In the genomic region with DNA sequence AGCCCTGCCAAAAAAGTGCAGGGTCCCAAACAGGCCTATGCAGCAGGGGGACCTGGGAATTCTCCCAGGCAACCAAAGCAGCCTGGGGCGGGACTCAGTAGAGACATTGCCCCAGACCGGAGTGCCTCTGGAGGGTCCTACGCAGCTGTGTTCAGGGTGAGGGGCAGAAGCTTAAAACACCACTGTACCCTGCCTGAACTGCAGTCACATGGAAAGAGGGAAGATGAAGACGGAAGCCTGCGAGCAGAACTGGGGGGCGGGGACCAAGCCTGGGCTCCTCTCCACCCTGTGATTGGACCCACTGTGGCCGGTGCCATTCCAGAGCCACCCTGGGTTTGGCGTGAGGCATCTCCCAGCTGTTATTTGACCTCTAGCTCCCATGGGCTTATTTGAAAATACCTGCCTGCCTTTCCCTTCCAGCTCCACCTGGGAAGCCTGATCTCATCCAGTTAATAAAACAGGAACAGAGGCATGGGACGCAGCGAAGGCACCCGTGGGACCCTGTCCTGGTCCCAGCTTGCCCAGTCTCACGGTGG, we compare ENCODE assay signal across 19 cellular contexts.
A peak's percentile ranks its signal among the peaks of the same experiment; 100 is the strongest.
DNase-seq lines count a peak whose midpoint lies in the region; ATAC-seq and TF ChIP-seq lines count a peak whose summit lies in the region.
"Had no signal": no experiment of that assay in that cellular context is flagged by ENCODE, and none has a peak within 500 bp of the region (broad histone marks: within the 10 kb centered on the region; RNA-seq: fewer than 3 reads in every experiment).

No MANE protein-coding gene starts in this region.

- H3K4me3 Mint-ChIP-seq in GM23338 (no peak overlapping the region), progenitor cell of endocrine pancreas (ENCODE audit: low read depth) (no peak overlapping the region)
- no peak overlapping the region for H3K4me3 Mint-ChIP-seq in activated CD8-positive, alpha-beta T cell treated with anti-CD3 and anti-CD28 coated beads, Interleukin-2, amount 10 ng/mL, durations not matched to agents 7 days and 5 days
- H3K4me3 Mint-ChIP-seq: CD14-positive monocyte, IgD-negative memory B cell had no signal

- H3K9me2 ChIP-seq in GM23338 (ENCODE audit: insufficient read depth): no peaks in the 10 kb centered on the region

- H3K27me3 Mint-ChIP-seq in GM23338 (ENCODE audit: insufficient read depth, low read depth, poor library complexity) (peaks cover 21% of the 10 kb centered on the region), progenitor cell of endocrine pancreas (peaks cover 45% of the 10 kb centered on the region)
- H3K27me3 Mint-ChIP-seq in activated CD8-positive, alpha-beta T cell treated with anti-CD3 and anti-CD28 coated beads, Interleukin-2, amount 10 ng/mL, durations not matched to agents 7 days and 5 days (ENCODE audit: low read depth): peaks cover 3% of the 10 kb centered on the region

- H3K79me2 ChIP-seq in GM23338 (replicated peaks; ENCODE audit: insufficient read depth): no peaks in the 10 kb centered on the region

- peaks cover 10% of the 10 kb centered on the region; the same call in 1 of the 2 replicates for H3K27me3 ChIP-seq in GM23338 (ENCODE audit: insufficient read depth)
- H3K27me3 ChIP-seq: BLaER1 had no signal

- H3K4me1 Mint-ChIP-seq in GM23338: no peaks in the 10 kb centered on the region
- peaks cover 7% of the 10 kb centered on the region for H3K4me1 Mint-ChIP-seq in progenitor cell of endocrine pancreas (ENCODE audit: low read depth)
- no peaks in the 10 kb centered on the region for H3K4me1 Mint-ChIP-seq in activated CD8-positive, alpha-beta T cell treated with anti-CD3 and anti-CD28 coated beads, Interleukin-2, amount 10 ng/mL, durations not matched to agents 7 days and 5 days (ENCODE audit: low read depth)

- H3K9me3 Mint-ChIP-seq in GM23338: no peaks in the 10 kb centered on the region
- H3K9me3 Mint-ChIP-seq in progenitor cell of endocrine pancreas (ENCODE audit: low read depth): no peaks in the 10 kb centered on the region
- no peaks in the 10 kb centered on the region for H3K9me3 Mint-ChIP-seq in activated CD8-positive, alpha-beta T cell treated with anti-CD3 and anti-CD28 coated beads, Interleukin-2, amount 10 ng/mL, durations not matched to agents 7 days and 5 days (ENCODE audit: insufficient read depth)
- H3K9me3 Mint-ChIP-seq: IgD-negative memory B cell had no signal

- no peak overlapping the region for H3K4me3 ChIP-seq in GM23338
- H3K4me3 ChIP-seq: A549, BLaER1, GM12878, HAP-1 had no signal

- H2AFZ ChIP-seq in GM23338: peak overlapping the region; percentile 59

- DNase-seq in D341Med (ENCODE audit: low spot score): peak; percentile 29
- DNase-seq in GM23338 (ENCODE audit: low spot score): no peak
- peak; percentile 67 for DNase-seq in mesenteric fat pad (ENCODE audit: low spot score)
- no peak for DNase-seq in progenitor cell of endocrine pancreas (ENCODE audit: low spot score, unreplicated experiment)
- DNase-seq in NCI-H128 (lab: John Stamatoyannopoulos, UW; ENCODE audit: unreplicated experiment): no peak
- no peak for DNase-seq in activated CD8-positive, alpha-beta T cell treated with anti-CD3 and anti-CD28 coated beads, Interleukin-2, amount 10 ng/mL, durations not matched to agents 7 days and 5 days
- DNase-seq: CD4-positive, alpha-beta memory T cell; DMS79 treated with DMSO at 0.1 percent for 48 hours; GF-D8; KBM-7 had no signal

- H3K27ac Mint-ChIP-seq in GM23338 (no peak overlapping the region), progenitor cell of endocrine pancreas (peak overlapping the region; percentile 76)
- no peak overlapping the region for H3K27ac Mint-ChIP-seq in activated CD8-positive, alpha-beta T cell treated with anti-CD3 and anti-CD28 coated beads, Interleukin-2, amount 10 ng/mL, durations not matched to agents 7 days and 5 days
- H3K27ac Mint-ChIP-seq: CD14-positive monocyte; CD4-positive, alpha-beta memory T cell; IgD-negative memory B cell had no signal

- POLR2A ChIA-PET in activated CD8-positive, alpha-beta T cell treated with anti-CD3 and anti-CD28 coated beads, Interleukin-2, amount 10 ng/mL, durations not matched to agents 7 days and 5 days (lab: Charles Lee): no interaction called here

- H3K4me1 ChIP-seq in GM23338 (ENCODE audit: insufficient read depth): no peaks in the 10 kb centered on the region; the same call in 1 of the 2 replicates
- H3K4me1 ChIP-seq: A549, HAP-1 had no signal

- H3K36me3 Mint-ChIP-seq in GM23338 (ENCODE audit: low read depth): no peaks in the 10 kb centered on the region
- H3K36me3 Mint-ChIP-seq in progenitor cell of endocrine pancreas (ENCODE audit: insufficient read depth): no peaks in the 10 kb centered on the region
- no peaks in the 10 kb centered on the region for H3K36me3 Mint-ChIP-seq in activated CD8-positive, alpha-beta T cell treated with anti-CD3 and anti-CD28 coated beads, Interleukin-2, amount 10 ng/mL, durations not matched to agents 7 days and 5 days (ENCODE audit: low read depth)
- H3K36me3 Mint-ChIP-seq: CD14-positive monocyte; CD4-positive, alpha-beta memory T cell; IgD-negative memory B cell had no signal

- no peaks in the 10 kb centered on the region for H4K20me1 ChIP-seq in GM23338 (replicated peaks; ENCODE audit: insufficient read depth)
- H4K20me1 ChIP-seq: BLaER1 had no signal

- no peaks in the 10 kb centered on the region for H3F3A ChIP-seq in GM23338 (replicated peaks; ENCODE audit: low read depth)

- no peak overlapping the region for H3K27ac ChIP-seq in GM23338 (ENCODE audit: low read depth)
- H3K27ac ChIP-seq: A549, BLaER1 had no signal

- ATAC-seq in GM23338 (no peak), HG03520 (IDR thresholded peaks at IDR 0.05; ENCODE audit: unreplicated experiment) (no peak), GM21825 (IDR thresholded peaks at IDR 0.05; ENCODE audit: unreplicated experiment) (no peak)
- ATAC-seq in activated CD8-positive, alpha-beta T cell treated with anti-CD3 and anti-CD28 coated beads, Interleukin-2, amount 10 ng/mL, durations not matched to agents 7 days and 5 days: no peak
- ATAC-seq: A549, GM12878, HepG2 had no signal

- no peak overlapping the region for H3K4me2 ChIP-seq in GM23338
- H3K4me2 ChIP-seq: A549 had no signal

- CTCF ChIA-PET in activated CD8-positive, alpha-beta T cell treated with anti-CD3 and anti-CD28 coated beads, Interleukin-2, amount 10 ng/mL, durations not matched to agents 7 days and 5 days (lab: Charles Lee): interaction anchor here (0.8 to 4.5 kb wide), 3 partner anchors 10 to 532 kb away, joined by 3 to 27 read pairs (median 6); no protein-coding TSS in a partner anchor

- H3K36me3 ChIP-seq in GM23338 (ENCODE audit: insufficient read depth): no peaks in the 10 kb centered on the region
- H3K36me3 ChIP-seq: BLaER1, HAP-1 had no signal

- TF ChIP-seq CTCF in GM23338 (conservative IDR thresholded peaks at IDR 0.05; ENCODE audit: low read depth in 2 of 2) (no peak), progenitor cell of endocrine pancreas (IDR thresholded peaks at IDR 0.05; ENCODE audit: unreplicated experiment) (no peak)

TF ChIP-seq in GM23338, 12 proteins besides CTCF, POLR2A, EP300 and RAD21 (continues in another document):
- TF ChIP-seq POLR2AphosphoS5 (IDR thresholded peaks at IDR 0.05; ENCODE audit: low read depth) (no peak), JUNB (IDR thresholded peaks at IDR 0.05; ENCODE audit: unreplicated experiment) (no peak)
- TF ChIP-seq, protein P1, sequence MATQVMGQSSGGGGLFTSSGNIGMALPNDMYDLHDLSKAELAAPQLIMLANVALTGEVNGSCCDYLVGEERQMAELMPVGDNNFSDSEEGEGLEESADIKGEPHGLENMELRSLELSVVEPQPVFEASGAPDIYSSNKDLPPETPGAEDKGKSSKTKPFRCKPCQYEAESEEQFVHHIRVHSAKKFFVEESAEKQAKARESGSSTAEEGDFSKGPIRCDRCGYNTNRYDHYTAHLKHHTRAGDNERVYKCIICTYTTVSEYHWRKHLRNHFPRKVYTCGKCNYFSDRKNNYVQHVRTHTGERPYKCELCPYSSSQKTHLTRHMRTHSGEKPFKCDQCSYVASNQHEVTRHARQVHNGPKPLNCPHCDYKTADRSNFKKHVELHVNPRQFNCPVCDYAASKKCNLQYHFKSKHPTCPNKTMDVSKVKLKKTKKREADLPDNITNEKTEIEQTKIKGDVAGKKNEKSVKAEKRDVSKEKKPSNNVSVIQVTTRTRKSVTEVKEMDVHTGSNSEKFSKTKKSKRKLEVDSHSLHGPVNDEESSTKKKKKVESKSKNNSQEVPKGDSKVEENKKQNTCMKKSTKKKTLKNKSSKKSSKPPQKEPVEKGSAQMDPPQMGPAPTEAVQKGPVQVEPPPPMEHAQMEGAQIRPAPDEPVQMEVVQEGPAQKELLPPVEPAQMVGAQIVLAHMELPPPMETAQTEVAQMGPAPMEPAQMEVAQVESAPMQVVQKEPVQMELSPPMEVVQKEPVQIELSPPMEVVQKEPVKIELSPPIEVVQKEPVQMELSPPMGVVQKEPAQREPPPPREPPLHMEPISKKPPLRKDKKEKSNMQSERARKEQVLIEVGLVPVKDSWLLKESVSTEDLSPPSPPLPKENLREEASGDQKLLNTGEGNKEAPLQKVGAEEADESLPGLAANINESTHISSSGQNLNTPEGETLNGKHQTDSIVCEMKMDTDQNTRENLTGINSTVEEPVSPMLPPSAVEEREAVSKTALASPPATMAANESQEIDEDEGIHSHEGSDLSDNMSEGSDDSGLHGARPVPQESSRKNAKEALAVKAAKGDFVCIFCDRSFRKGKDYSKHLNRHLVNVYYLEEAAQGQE (IDR thresholded peaks at IDR 0.05; ENCODE audit: unreplicated experiment): no peak

Comparison
In these comparisons a context has a peak if more than half of its experiments do, and no peak if none do; other contexts are left out.
1. DNase-seq: peak in D341Med (single experiment) and mesenteric fat pad (single experiment); none in GM23338 (single experiment), progenitor cell of endocrine pancreas (single experiment), NCI-H128 (single experiment) and activated CD8-positive, alpha-beta T cell treated with anti-CD3 and anti-CD28 coated beads, Interleukin-2, amount 10 ng/mL, durations not matched to agents 7 days and 5 days (single experiment).